ENCODE assay signal across 1 cellular context in genomic region chr3:69822501-69822900, GRCh38.
TF ChIP-seq lines count a peak whose summit lies in the region.

No MANE protein-coding gene starts in this region.

TF ChIP-seq in IMR-90, 13 proteins besides CTCF, POLR2A, EP300 and RAD21 (continued from another document):
- no peak for TF ChIP-seq ELK1 (IDR thresholded peaks at IDR 0.05; ENCODE audit: borderline replicate concordance, low read depth, low read length)
- no peak for TF ChIP-seq RFX5 (IDR thresholded peaks at IDR 0.05; ENCODE audit: low read depth, low read length)
- no peak for TF ChIP-seq FOS (IDR thresholded peaks at IDR 0.05; ENCODE audit: low read depth, low read length)
- TF ChIP-seq, protein P1, sequence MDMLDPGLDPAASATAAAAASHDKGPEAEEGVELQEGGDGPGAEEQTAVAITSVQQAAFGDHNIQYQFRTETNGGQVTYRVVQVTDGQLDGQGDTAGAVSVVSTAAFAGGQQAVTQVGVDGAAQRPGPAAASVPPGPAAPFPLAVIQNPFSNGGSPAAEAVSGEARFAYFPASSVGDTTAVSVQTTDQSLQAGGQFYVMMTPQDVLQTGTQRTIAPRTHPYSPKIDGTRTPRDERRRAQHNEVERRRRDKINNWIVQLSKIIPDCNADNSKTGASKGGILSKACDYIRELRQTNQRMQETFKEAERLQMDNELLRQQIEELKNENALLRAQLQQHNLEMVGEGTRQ (IDR thresholded peaks at IDR 0.05; ENCODE audit: low read depth, low read length) = no peak
